In genomic region chr6:64280569-64280968, GRCh38 we compare ENCODE assay signal across 9 cellular contexts.
A peak's percentile ranks its signal among the peaks of the same experiment; 100 is the strongest.
DNase-seq lines count a peak whose midpoint lies in the region; ATAC-seq, FAIRE-seq and TF ChIP-seq lines count a peak whose summit lies in the region.
"Had no signal": no experiment of that assay in that cellular context is flagged by ENCODE, and none has a peak within 500 bp of the region (broad histone marks: within the 10 kb centered on the region; RNA-seq: fewer than 3 reads in every experiment).

No MANE protein-coding gene starts in this region.

- H3K9me3 ChIP-seq in left ventricle myocardium inferior (replicated peaks) (no peaks in the 10 kb centered on the region), OCI-LY1 (ENCODE audit: low read length) (no peaks in the 10 kb centered on the region)

- TF ChIP-seq CTCF in left ventricle myocardium inferior (IDR thresholded peaks at IDR 0.05; ENCODE audit: borderline replicate concordance) (peak; percentile 40), OCI-LY1 (IDR thresholded peaks at IDR 0.05; ENCODE audit: low read length) (peak; percentile 29; the same call in 1 of the 2 replicates), fibroblast of villous mesenchyme (IDR thresholded peaks at IDR 0.05; ENCODE audit: insufficient read depth, low read depth, low read length) (peak; percentile 53), endothelial cell (IDR thresholded peaks at IDR 0.05; ENCODE audit: unreplicated experiment) (no peak)

- H3K9me3 Mint-ChIP-seq in activated naive CD4-positive, alpha-beta T cell treated with anti-CD3 and anti-CD28 coated beads, Interleukin-2, amount 50 U/mL, for 72 hours: peaks cover 4 to 15% of the 10 kb centered on the region in 2 donors
- peaks cover 5% of the 10 kb centered on the region for H3K9me3 Mint-ChIP-seq in endothelial cell (ENCODE audit: unreplicated experiment)

- no peaks in the 10 kb centered on the region for H3K9me2 ChIP-seq in OCI-LY1 (ENCODE audit: low read depth, low read length)

- no peak for FAIRE-seq in urothelium cell line (lab: Jason Lieb, UNC)

- intact Hi-C loops in left ventricle myocardium inferior (cut with micrococcal nuclease) (no loop called here), cardiac septum (cut with DNase I) (no loop called here)

- no peaks in the 10 kb centered on the region for H3F3A ChIP-seq in OCI-LY1 (ENCODE audit: insufficient read depth, low read length)

- no peak for DNase-seq in left ventricle myocardium inferior
- DNase-seq in cardiac septum (ENCODE audit: low spot score): no peak
- peak; percentile 52 for DNase-seq in fibroblast of villous mesenchyme (ENCODE audit: low read depth)
- DNase-seq in urothelium cell line (ENCODE audit: low spot score): peak; percentile 18
- no peak for DNase-seq in activated naive CD4-positive, alpha-beta T cell treated with anti-CD3 and anti-CD28 coated beads, Interleukin-2, amount 50 U/mL, for 72 hours (ENCODE audit: low spot score in 2 of 2)
- DNase-seq in endothelial cell (ENCODE audit: low spot score): no peak

- H3K36me3 Mint-ChIP-seq in activated naive CD4-positive, alpha-beta T cell treated with anti-CD3 and anti-CD28 coated beads, Interleukin-2, amount 50 U/mL, for 72 hours: no peaks in the 10 kb centered on the region
- H3K36me3 Mint-ChIP-seq in endothelial cell (ENCODE audit: low read depth, unreplicated experiment): peaks cover 4% of the 10 kb centered on the region

- H3K4me2 ChIP-seq in OCI-LY1 (ENCODE audit: low read length): no peak overlapping the region

- no peak for ATAC-seq in HG03175 (IDR thresholded peaks at IDR 0.05; ENCODE audit: unreplicated experiment)
- ATAC-seq in activated naive CD4-positive, alpha-beta T cell treated with anti-CD3 and anti-CD28 coated beads, Interleukin-2, amount 50 U/mL, for 72 hours: no peak
- ATAC-seq: right cardiac atrium had no signal

- no peaks in the 10 kb centered on the region for H3K79me2 ChIP-seq in OCI-LY1 (ENCODE audit: insufficient read depth, low read length)

- H2AFZ ChIP-seq in OCI-LY1 (ENCODE audit: low read length): no peak overlapping the region

- H3K27me3 Mint-ChIP-seq in endothelial cell (ENCODE audit: unreplicated experiment): peaks cover 2% of the 10 kb centered on the region

- H3K27ac Mint-ChIP-seq in activated naive CD4-positive, alpha-beta T cell treated with anti-CD3 and anti-CD28 coated beads, Interleukin-2, amount 50 U/mL, for 72 hours: no peak overlapping the region
- H3K27ac Mint-ChIP-seq in endothelial cell (ENCODE audit: unreplicated experiment): no peak overlapping the region

- H3K27ac ChIP-seq in left ventricle myocardium inferior (replicated peaks): no peak overlapping the region
- H3K27ac ChIP-seq in OCI-LY1 (ENCODE audit: low read depth, low read length, poor library complexity, severe bottlenecking): no peak overlapping the region

- no peaks in the 10 kb centered on the region for H4K20me1 ChIP-seq in OCI-LY1 (ENCODE audit: insufficient read depth, low read length)

- H3K36me3 ChIP-seq in left ventricle myocardium inferior (no peaks in the 10 kb centered on the region), OCI-LY1 (ENCODE audit: insufficient read depth, low read length) (no peaks in the 10 kb centered on the region)

- no peaks in the 10 kb centered on the region for H3K4me1 Mint-ChIP-seq in endothelial cell (ENCODE audit: unreplicated experiment)

- no peaks in the 10 kb centered on the region for H3K27me3 ChIP-seq in left ventricle myocardium inferior (ENCODE audit: low read depth)
- no peaks in the 10 kb centered on the region for H3K27me3 ChIP-seq in OCI-LY1 (ENCODE audit: insufficient read depth, low read length)

- H3K9ac ChIP-seq in OCI-LY1 (ENCODE audit: low read length): no peak overlapping the region

- no peak overlapping the region for H3K4me3 Mint-ChIP-seq in endothelial cell (ENCODE audit: unreplicated experiment)

- H3K4me1 ChIP-seq in left ventricle myocardium inferior: no peaks in the 10 kb centered on the region
- no peaks in the 10 kb centered on the region for H3K4me1 ChIP-seq in OCI-LY1 (ENCODE audit: insufficient read depth, low read length, severe bottlenecking)

- H3K4me3 ChIP-seq in left ventricle myocardium inferior (no peak overlapping the region), OCI-LY1 (ENCODE audit: low read depth, low read length, poor library complexity, severe bottlenecking) (no peak overlapping the region), fibroblast of villous mesenchyme (ENCODE audit: low read depth, low read length) (no peak overlapping the region)

Comparison
In these comparisons a context has a peak if more than half of its experiments do, and no peak if none do; other contexts are left out.
1. DNase-seq: peak in fibroblast of villous mesenchyme (single experiment) and urothelium cell line (single experiment); none in left ventricle myocardium inferior (single experiment), cardiac septum (single experiment), activated naive CD4-positive, alpha-beta T cell treated with anti-CD3 and anti-CD28 coated beads, Interleukin-2, amount 50 U/mL, for 72 hours (0 of 2) and endothelial cell (single experiment).